ENCODE assay signal across 19 cellular contexts in genomic region chr7:84231157-84231556, GRCh38. TPM values are rescaled to one million over a fixed set of nuclear protein-coding genes. Genes with fewer than 3 reads are reported as not detected.
DNase-seq lines count a peak whose midpoint lies in the region; ATAC-seq, FAIRE-seq and TF ChIP-seq lines count a peak whose summit lies in the region.
"Had no signal": no experiment of that assay in that cellular context is flagged by ENCODE, and none has a peak within 500 bp of the region (broad histone marks: within the 10 kb centered on the region; RNA-seq: fewer than 3 reads in every experiment).

No MANE protein-coding gene starts in this region.

- H3K36me3 Mint-ChIP-seq in mesothelial cell of epicardium = no peaks in the 10 kb centered on the region

- ATAC-seq in PC-3 (peak; percentile 20; the same call in 1 of the 2 replicates), GM19395 (IDR thresholded peaks at IDR 0.05; ENCODE audit: unreplicated experiment) (no peak)
- ATAC-seq: GM12878 had no signal

- no peak for TF ChIP-seq EP300 in H1 (IDR thresholded peaks at IDR 0.05; ENCODE audit: borderline replicate concordance in 1 of 2, low read depth in 2 of 2, low read length in 2 of 2)

- peaks cover 13% of the 10 kb centered on the region for H3K4me1 ChIP-seq in PC-3 (ENCODE audit: insufficient read depth, low read length)
- peaks cover 0 to 8% (median 3%) of the 10 kb centered on the region in 4 experiments; a peak in 4 of 7 replicates for H3K4me1 ChIP-seq in H1 (replicated peaks in 1 of 4; ENCODE audit: control insufficient read depth in 3 of 4, insufficient read depth in 4 of 4, low read length in 3 of 4)
- H3K4me1 ChIP-seq: right atrium auricular region, uterus had no signal

- H4K20me1 ChIP-seq in PC-3 (ENCODE audit: low read length) (no peaks in the 10 kb centered on the region), H1 (replicated peaks in 1 of 2; ENCODE audit: control insufficient read depth in 1 of 2, insufficient read depth in 2 of 2, low read length in 2 of 2) (no peaks in the 10 kb centered on the region)

- peak overlapping the region; percentile 66; the same call in 1 of the 2 replicates for H2BK20ac ChIP-seq in H1 (ENCODE audit: low read length)

- H3K18ac ChIP-seq in H1 (ENCODE audit: extremely low read depth, low read length) = no peak overlapping the region

- H3K27ac ChIP-seq in PC-3 (ENCODE audit: low read length) (no peak overlapping the region), H1 (ENCODE audit: low read depth, low read length) (no peak overlapping the region)
- H3K27ac ChIP-seq: right atrium auricular region, uterus had no signal

- no peaks in the 10 kb centered on the region for H3K79me1 ChIP-seq in H1 (ENCODE audit: low read depth, low read length)

- TF ChIP-seq RAD21 in H1 (IDR thresholded peaks at IDR 0.05 in 1 of 2, conservative IDR thresholded peaks at IDR 0.05 in 1 of 2; ENCODE audit: low read depth in 2 of 2, low read length in 2 of 2) = no peak

- no peak overlapping the region for H3K56ac ChIP-seq in H1 (replicated peaks; ENCODE audit: insufficient read length, low read depth, low read length)

- H3K9me3 ChIP-seq in PC-3 (ENCODE audit: low read length) = no peaks in the 10 kb centered on the region
- H3K9me3 ChIP-seq in H1 (ENCODE audit: insufficient read depth in 2 of 2, low read depth in 1 of 2, low read length in 1 of 2) = no peaks in the 10 kb centered on the region
- H3K9me3 ChIP-seq: right atrium auricular region, uterus had no signal

- DNase-seq in EH (ENCODE audit: low read depth) = peak; percentile 75
- no peak for DNase-seq in PC-3
- no peak for DNase-seq in H1 (ENCODE audit: low read depth in 1 of 2, low spot score in 2 of 2)
- no peak for DNase-seq in mesothelial cell of epicardium (ENCODE audit: low spot score in 2 of 2, unreplicated experiment in 2 of 2)
- DNase-seq in NCI-H2196 treated with DMSO at 0.1 percent for 48 hours (lab: John Stamatoyannopoulos, UW; ENCODE audit: unreplicated experiment) = no peak
- no peak for DNase-seq in NOMO-1 (lab: John Stamatoyannopoulos, UW; ENCODE audit: unreplicated experiment in 2 of 2)
- DNase-seq in stimulated activated CD4-positive, alpha-beta T cell treated with anti-CD3 and anti-CD28 coated beads, Interleukin-4, amount 100 ng/mL, for 1 hour = no peak
- DNase-seq: activated CD4-positive, alpha-beta T cell treated with anti-CD3 and anti-CD28 coated beads for 4 hours; activated CD8-positive, alpha-beta memory T cell treated with anti-CD3 and anti-CD28 coated beads, Interleukin-2, amount 50 U/mL, for 4 hours; activated naive CD4-positive, alpha-beta T cell treated with anti-CD3 and anti-CD28 coated beads, Interleukin-2, amount 50 U/mL, for 16 hours; GOT3; NCI-H510A; SIG-M5; uterus had no signal

- H3F3A ChIP-seq in PC-3 (ENCODE audit: low read length, unreplicated experiment) = no peaks in the 10 kb centered on the region

- H4K91ac ChIP-seq in H1 (replicated peaks; ENCODE audit: insufficient read length, low read length) = no peak overlapping the region

- H3K27me3 Mint-ChIP-seq in mesothelial cell of epicardium (ENCODE audit: low read depth) = no peaks in the 10 kb centered on the region

- no peak overlapping the region for H2BK5ac ChIP-seq in H1 (ENCODE audit: low read depth, low read length)

- FAIRE-seq in H1 (lab: Jason Lieb, UNC) = no peak
- FAIRE-seq: GM12878 had no signal

- H3K23ac ChIP-seq in H1 (ENCODE audit: insufficient read length) = no peak overlapping the region

- H3K27me3 ChIP-seq in PC-3 (ENCODE audit: low read length) (no peaks in the 10 kb centered on the region), H1 (replicated peaks in 1 of 4; ENCODE audit: control insufficient read depth in 3 of 4, extremely low read depth in 1 of 4, insufficient read depth in 3 of 4, low read length in 3 of 4) (no peaks in the 10 kb centered on the region)
- H3K27me3 ChIP-seq: cardiac muscle cell, right atrium auricular region, uterus had no signal

- H2BK12ac ChIP-seq in H1 (ENCODE audit: low read depth, low read length) = no peak overlapping the region

- TF ChIP-seq POLR2A in H1 (IDR thresholded peaks at IDR 0.05; ENCODE audit: control extremely low read depth in 1 of 2, low read depth in 2 of 2, low read length in 2 of 2) = no peak

- no peak overlapping the region for H3K4ac ChIP-seq in H1 (replicated peaks; ENCODE audit: insufficient read length, low read depth, low read length)

- H2AK5ac ChIP-seq in H1 (ENCODE audit: low read depth, low read length) = no peak overlapping the region

- no peak overlapping the region for H3K14ac ChIP-seq in H1 (ENCODE audit: insufficient read length)

- H3K36me3 ChIP-seq in PC-3 (ENCODE audit: low read depth, low read length) (no peaks in the 10 kb centered on the region), H1 (ENCODE audit: control insufficient read depth in 2 of 4, insufficient read depth in 4 of 4, low read length in 3 of 4) (no peaks in the 10 kb centered on the region)
- H3K36me3 ChIP-seq: cardiac muscle cell, right atrium auricular region, uterus had no signal

- no peak overlapping the region for H4K8ac ChIP-seq in H1 (ENCODE audit: extremely low read depth, insufficient read depth, low read length)

- no peak overlapping the region for H3K4me3 Mint-ChIP-seq in mesothelial cell of epicardium

- no peak overlapping the region for H4K5ac ChIP-seq in H1 (ENCODE audit: insufficient read length, low read depth, low read length)

- CTCF ChIA-PET in PC-3 (lab: Charles Lee) = no interaction called here
- CTCF ChIA-PET in H1 (lab: Charles Lee; ENCODE audit: partially characterized antibody) = interaction anchor here (1.3 kb wide), 1 partner anchor 27 kb away, joined by 3 read pairs; no protein-coding TSS in a partner anchor

- peak overlapping the region; percentile 10; the same call in 1 of the 2 replicates for H2AFZ ChIP-seq in PC-3 (ENCODE audit: low read length)
- H2AFZ ChIP-seq in H1 (ENCODE audit: low read length) = no peak overlapping the region

- peaks cover 33% of the 10 kb centered on the region for H3K4me1 Mint-ChIP-seq in mesothelial cell of epicardium

- H3K79me2 ChIP-seq in PC-3 (ENCODE audit: low read length) (no peaks in the 10 kb centered on the region), H1 (ENCODE audit: control insufficient read depth in 1 of 2, insufficient read depth in 2 of 2, low read length in 2 of 2) (no peaks in the 10 kb centered on the region)

- no TSS peak for BruUV-seq in PC-3 (replicated peaks; lab: Mats Ljungman, UMichigan)

- H2BK15ac ChIP-seq in H1 (ENCODE audit: low read length) = no peak overlapping the region

- H3K23me2 ChIP-seq in H1 (ENCODE audit: low read depth, low read length) = peaks cover 5% of the 10 kb centered on the region; the same call in 1 of the 2 replicates

- no peak overlapping the region for H3K4me3 ChIP-seq in PC-3 (ENCODE audit: low read length)
- no peak overlapping the region for H3K4me3 ChIP-seq in H1 (ENCODE audit: extremely low read depth in 1 of 4, insufficient read depth in 2 of 4, low read depth in 3 of 4, low read length in 4 of 4)
- H3K4me3 ChIP-seq: cardiac muscle cell, GM12878, lung, right atrium auricular region, uterus had no signal

- no peaks in the 10 kb centered on the region for H3K9me3 Mint-ChIP-seq in mesothelial cell of epicardium

- POLR2A ChIA-PET in PC-3 (lab: Charles Lee; ENCODE audit: unreplicated experiment) = no interaction called here
- POLR2A ChIA-PET in H1 (lab: Charles Lee; ENCODE audit: partially characterized antibody) = no interaction called here

- no peak overlapping the region for H2BK120ac ChIP-seq in H1 (replicated peaks; ENCODE audit: low read depth, low read length)

- H3K9ac ChIP-seq in PC-3 (ENCODE audit: low read length) = no peak overlapping the region
- H3K9ac ChIP-seq in H1 (replicated peaks in 1 of 4; ENCODE audit: extremely low read depth in 1 of 4, low read depth in 3 of 4, low read length in 3 of 4) = no peak overlapping the region

- H3K9me2 ChIP-seq in PC-3 (replicated peaks; ENCODE audit: low read length) = no peaks in the 10 kb centered on the region

- intact Hi-C loops in PC-3 (cut with micrococcal nuclease) = no loop called here

- H3K27ac Mint-ChIP-seq in mesothelial cell of epicardium = peak overlapping the region; percentile 11

- H3K4me2 ChIP-seq in PC-3 (ENCODE audit: low read length) = no peak overlapping the region
- H3K4me2 ChIP-seq in H1 (ENCODE audit: insufficient read depth in 1 of 2, low read depth in 2 of 2, low read length in 2 of 2) = no peak overlapping the region

- TF ChIP-seq CTCF in PC-3 (conservative IDR thresholded peaks at IDR 0.05; ENCODE audit: low read depth, low read length) (no peak), H1 (IDR thresholded peaks at IDR 0.05; ENCODE audit: control extremely low read depth in 1 of 3, insufficient read depth in 1 of 3, low read depth in 1 of 3, low read length in 3 of 3) (no peak), mesothelial cell of epicardium (IDR thresholded peaks at IDR 0.05; ENCODE audit: unreplicated experiment) (no peak)

TF ChIP-seq in H1, 55 proteins besides CTCF, POLR2A, EP300 and RAD21 (continues in another document):
- no peak for TF ChIP-seq HDAC6 (IDR thresholded peaks at IDR 0.05; ENCODE audit: low read depth, low read length)
- TF ChIP-seq SRF (IDR thresholded peaks at IDR 0.05; ENCODE audit: low read depth, low read length) = no peak
- TF ChIP-seq RXRA (IDR thresholded peaks at IDR 0.05; ENCODE audit: insufficient read depth, low read depth, low read length) = no peak
- no peak for TF ChIP-seq ATF3 (IDR thresholded peaks at IDR 0.05; ENCODE audit: insufficient read depth, low read depth, low read length)
- TF ChIP-seq NRF1 (IDR thresholded peaks at IDR 0.05; ENCODE audit: low read depth, low read length) = no peak
- TF ChIP-seq ASH2L (IDR thresholded peaks at IDR 0.05; ENCODE audit: low read length) = no peak
- TF ChIP-seq RFX5 (IDR thresholded peaks at IDR 0.05; ENCODE audit: borderline replicate concordance, low read depth, low read length) = no peak
- TF ChIP-seq SAP30 (IDR thresholded peaks at IDR 0.05; ENCODE audit: insufficient read depth, insufficient replicate concordance, low read length) = no peak
- no peak for TF ChIP-seq JUND (IDR thresholded peaks at IDR 0.05; ENCODE audit: low read length)

RNA-seq across cellular contexts. Expression of gene SEMA3A, which starts 36.6 kb away (rescaled TPM):
- 13.7 and 16.9 TPM in 2 replicates for total RNA-seq in PC-3 (2014; rRNA removed)
- total RNA-seq in H1 (2021; fragmentation: NEBNext Ultra II Directional; extraction: Animal tissue kit (Norgen Biotek cat#: 25700)) = 42.3 and 45.9 TPM in 2 replicates
- 4.9 and 8.1 TPM in 2 replicates for polyA plus RNA-seq in H1 (2011; rRNA removed)
- 9.5 TPM for polyA plus RNA-seq in H1 (2011; cell fraction: cytosol; rRNA removed)
- 7.9 TPM for polyA plus RNA-seq in H1 (2011; cell fraction: nucleus; rRNA removed)
- 11.7 to 18.9 TPM (median 14.8 TPM) in 4 replicates for polyA plus RNA-seq in H1 (2012, experiment 1 of 2)
- 1.0 TPM for polyA plus RNA-seq in H1 (2012, experiment 2 of 2)
- polyA plus RNA-seq in H1 (2013, experiment 1 of 2) = 55.0 TPM
- polyA plus RNA-seq in H1 (2013, experiment 2 of 2) = 54.8 TPM
- polyA minus RNA-seq in H1 (2011; rRNA and poly(A)+ RNA removed) = 34.7 and 47.3 TPM in 2 replicates
- polyA minus RNA-seq in H1 (2011; cell fraction: cytosol; rRNA and poly(A)+ RNA removed) = 11.5 TPM
- 48.0 TPM for polyA minus RNA-seq in H1 (2011; cell fraction: nucleus; rRNA and poly(A)+ RNA removed)
- total RNA-seq in mesothelial cell of epicardium = 43.4 to 50.4 TPM (median 44.4 TPM) in 3 replicates
